In the genomic region with DNA sequence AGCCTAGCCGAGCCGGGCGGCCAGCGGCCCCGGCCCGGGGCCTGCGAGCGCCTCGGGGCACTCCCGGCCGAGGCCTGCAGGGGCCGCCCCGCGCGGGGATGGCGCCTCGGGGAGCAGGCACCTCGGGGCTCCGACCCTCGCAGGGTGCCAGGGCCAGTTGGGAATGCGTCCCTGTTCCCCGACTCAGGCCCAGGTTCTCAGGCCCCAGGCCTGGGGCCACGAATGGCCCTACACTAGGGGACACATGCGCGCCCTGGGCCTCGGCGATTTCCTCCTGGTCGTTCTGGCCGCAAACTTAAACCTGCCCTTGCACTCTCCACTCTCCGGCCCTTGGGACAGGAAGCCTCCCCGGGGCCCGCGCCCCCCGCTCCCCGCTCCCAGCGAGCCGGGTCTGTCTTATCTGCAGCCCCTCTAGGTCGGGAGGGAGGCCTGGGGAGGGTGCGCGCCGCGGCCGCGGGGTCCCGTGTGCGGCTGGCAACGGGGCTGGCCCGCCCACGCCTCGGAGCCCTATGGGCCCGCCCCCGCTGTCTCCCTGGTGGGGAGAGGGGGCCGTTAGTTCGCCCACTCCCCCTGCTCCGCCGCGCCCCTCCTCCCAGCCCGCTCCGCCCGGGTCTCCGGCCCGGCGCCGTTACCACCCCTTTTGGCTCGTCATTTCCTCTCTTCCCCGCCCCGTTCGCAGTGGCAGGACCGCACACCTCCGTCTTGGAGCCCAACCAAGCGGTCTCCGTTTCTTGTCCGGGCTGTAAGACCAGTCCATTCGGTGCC, we compare ENCODE assay signal across 8 cellular contexts. TPM values are rescaled to one million over a fixed set of nuclear protein-coding genes. Genes with fewer than 3 reads are reported as not detected.
DNase-seq lines count a peak whose midpoint lies in the region; ATAC-seq and TF ChIP-seq lines count a peak whose summit lies in the region.

No MANE protein-coding gene starts in this region.

- peak overlapping the region; percentile 98 for H3K27ac Mint-ChIP-seq in T-helper 17 cell

- H3K27me3 ChIP-seq in right atrium auricular region (no peaks in the 10 kb centered on the region), uterus (no peaks in the 10 kb centered on the region)

- H3K36me3 Mint-ChIP-seq in T-helper 17 cell (ENCODE audit: low read depth): peaks cover 4% of the 10 kb centered on the region

- peak overlapping the region; percentile 97 for H3K4me3 Mint-ChIP-seq in T-helper 17 cell

- H3K27ac ChIP-seq in right atrium auricular region: peak overlapping the region; percentile 99 to 100
- peak overlapping the region; percentile 97 to 100 for H3K27ac ChIP-seq in uterus

- TF ChIP-seq POLR2A in uterus (IDR thresholded peaks at IDR 0.05): peak; percentile 84 to 97

- intact Hi-C loops in uterus (cut with DNase I; ENCODE audit: low total_unique reads): no loop called here

- TF ChIP-seq CTCF in GM12872 (IDR thresholded peaks at IDR 0.05; ENCODE audit: insufficient read depth, low read depth, low read length) (peak; percentile 41; the same call in 2 of the 3 replicates), right atrium auricular region (IDR thresholded peaks at IDR 0.05) (peak in 1 of 2 donors; percentile 2), uterus (IDR thresholded peaks at IDR 0.05) (peak in 3 of 4 experiments; percentile 24 to 50 (median 40))

- H3K9me3 ChIP-seq in T-helper 17 cell (ENCODE audit: control insufficient read depth, low read length, poor library complexity, severe bottlenecking) (no peaks in the 10 kb centered on the region), right atrium auricular region (no peaks in the 10 kb centered on the region), uterus (no peaks in the 10 kb centered on the region)

- DNase-seq in NCI-H1417 treated with DMSO at 0.1 percent for 48 hours (lab: John Stamatoyannopoulos, UW) (peak; percentile 42), T-helper 17 cell (peak; percentile 75 to 80 (median 80)), amygdala (lab: John Stamatoyannopoulos, UW) (peak in 50 of 56 donors; percentile 12 to 74 (median 52)), right atrium auricular region (ENCODE audit: low spot score) (peak; percentile 83), putamen (ENCODE audit: low spot score) (peak; percentile 61), uterus (peak; percentile 84 to 87)

- H3K36me3 ChIP-seq in right atrium auricular region: peaks cover 7% of the 10 kb centered on the region
- no peaks in the 10 kb centered on the region for H3K36me3 ChIP-seq in uterus

- peak; percentile 33 for ATAC-seq in HG02642 (IDR thresholded peaks at IDR 0.05; ENCODE audit: poor library complexity, unreplicated experiment)
- peak; percentile 15 for ATAC-seq in T-helper 17 cell

- no peaks in the 10 kb centered on the region for H3K27me3 Mint-ChIP-seq in T-helper 17 cell

- H3K4me1 ChIP-seq in right atrium auricular region: peaks cover 0 to 37% of the 10 kb centered on the region in 2 donors
- peaks cover 0 to 12% of the 10 kb centered on the region in 2 donors for H3K4me1 ChIP-seq in uterus

- peaks cover 39% of the 10 kb centered on the region for H3K4me1 Mint-ChIP-seq in T-helper 17 cell

- H3K4me3 ChIP-seq in right atrium auricular region (peak overlapping the region; percentile 88 to 90), uterus (peak overlapping the region; percentile 68 to 94)

RNA-seq across cellular contexts. Expression of a gene that starts 0.6 kb away (rescaled TPM):
- 10 to 100 TPM; 28.2 to 31.8 TPM for total RNA-seq in T-helper 17 cell
- 1 to 10 TPM; 8.2 to 9.9 TPM for total RNA-seq in right atrium auricular region
- 10 to 100 TPM; 10.9 to 43.6 (median 18.4) TPM for total RNA-seq in uterus

RNA-seq across cellular contexts. Expression of a gene that starts 1.2 kb away (rescaled TPM):
- 10 to 100 TPM; 28.5 to 29.2 TPM for total RNA-seq in T-helper 17 cell
- 10 to 100 TPM in 1 of 2 donors, 1 to 10 TPM in 1; 9.4 to 13.4 TPM for total RNA-seq in right atrium auricular region
- total RNA-seq in uterus: 10 to 100 TPM in 3 of 4 donors, 1 to 10 TPM in 1; 7.4 to 21.9 (median 18.2) TPM

RNA-seq across cellular contexts. Expression of a gene that starts 20.4 kb away (rescaled TPM):
- total RNA-seq in T-helper 17 cell (not detected), right atrium auricular region (100 to 1,000 TPM; 130 to 245 TPM), uterus (not detected)

RNA-seq across cellular contexts. Expression of a gene that starts 31.1 kb away (rescaled TPM):
- not detected for total RNA-seq in T-helper 17 cell
- total RNA-seq in right atrium auricular region: not detected
- not detected for total RNA-seq in uterus

RNA-seq across cellular contexts. Expression of a gene that starts 34.4 kb away (rescaled TPM):
- total RNA-seq in T-helper 17 cell (1 to 10 TPM; 4.2 to 4.9 TPM), right atrium auricular region (under 1 TPM; 0.43 to 0.96 TPM), uterus (1 to 10 TPM in 2 of 4 donors, under 1 TPM in 1, not detected in 1; 0.26 to 1.4 (median 1.2) TPM)

Comparison
In these comparisons a context has a peak if more than half of its experiments do, and no peak if none do; other contexts are left out.
1. Peak in every context shown above with its lines: DNase-seq, ATAC-seq, H3K4me3 ChIP-seq and H3K27ac ChIP-seq.
2. RNA of a gene that starts 20.4 kb away (total RNA-seq): 130 to 245 TPM in right atrium auricular region; not detected in T-helper 17 cell and not detected in uterus; every median in the first group is over 100 times any median in the second.